8 cellular contexts compared by ENCODE assay signal in genomic region chr5:136062563-136063274, GRCh38. TPM values are rescaled to one million over a fixed set of nuclear protein-coding genes. Genes with fewer than 3 reads are reported as not detected.
A peak's percentile ranks its signal among the peaks of the same experiment; 100 is the strongest.
DNase-seq lines count a peak whose midpoint lies in the region; ATAC-seq and TF ChIP-seq lines count a peak whose summit lies in the region.

No MANE protein-coding gene starts in this region.

- H3K36me3 ChIP-seq in neural progenitor cell, result no peaks in the 10 kb centered on the region

- no peak overlapping the region for H2AFZ ChIP-seq in neural progenitor cell (replicated peaks)

- no peak overlapping the region for H3K9ac ChIP-seq in neural progenitor cell

- H3K27ac Mint-ChIP-seq in CD14-positive monocyte (peak overlapping the region in 1 of 7 donors; percentile 57), neural progenitor cell (peak overlapping the region; percentile 78)

- H3K9me3 ChIP-seq in neural progenitor cell (ENCODE audit: low read depth), result no peaks in the 10 kb centered on the region

- no peaks in the 10 kb centered on the region for H3K27me3 ChIP-seq in neural progenitor cell

- TF ChIP-seq CTCF in CD14-positive monocyte (IDR thresholded peaks at IDR 0.05) (peak; percentile 52), GM12874 (IDR thresholded peaks at IDR 0.05; ENCODE audit: insufficient read depth, low read depth, low read length) (peak; percentile 54), coronary artery (IDR thresholded peaks at IDR 0.05) (no peak), neural progenitor cell (IDR thresholded peaks at IDR 0.05) (peak; percentile 62)

- peaks cover 2% of the 10 kb centered on the region for H3K4me1 Mint-ChIP-seq in CD14-positive monocyte
- peaks cover 13% of the 10 kb centered on the region for H3K4me1 Mint-ChIP-seq in neural progenitor cell

- no peak for DNase-seq in CD14-positive monocyte (ENCODE audit: low spot score)
- peak; percentile 40 to 65 for DNase-seq in NCI-H526 (lab: John Stamatoyannopoulos, UW)
- DNase-seq in coronary artery (ENCODE audit: low spot score), result peak; percentile 53
- DNase-seq in neural progenitor cell (ENCODE audit: low spot score), result peak; percentile 73
- DNase-seq in OCI-M2 (lab: John Stamatoyannopoulos, UW; ENCODE audit: unreplicated experiment), result no peak
- no peak for DNase-seq in NCI-H1048 (lab: John Stamatoyannopoulos, UW)

- H3K9me3 Mint-ChIP-seq in CD14-positive monocyte (no peaks in the 10 kb centered on the region), neural progenitor cell (no peaks in the 10 kb centered on the region)

- no peaks in the 10 kb centered on the region for H4K20me1 ChIP-seq in neural progenitor cell (ENCODE audit: low read depth)

- H3K36me3 Mint-ChIP-seq in CD14-positive monocyte, result peaks cover 86 to 92% of the 10 kb centered on the region in 2 donors
- no peaks in the 10 kb centered on the region for H3K36me3 Mint-ChIP-seq in neural progenitor cell

- H3K27me3 Mint-ChIP-seq in CD14-positive monocyte (ENCODE audit: low read depth in 3 of 3), result peaks cover 3 to 4% (median 3%) of the 10 kb centered on the region in 3 donors
- H3K27me3 Mint-ChIP-seq in neural progenitor cell (ENCODE audit: insufficient read depth, low read depth), result peaks cover 5% of the 10 kb centered on the region

- no peak overlapping the region for H3K4me2 ChIP-seq in neural progenitor cell

- no peaks in the 10 kb centered on the region for H3F3A ChIP-seq in neural progenitor cell (ENCODE audit: low read depth)

- no peak overlapping the region for H3K4me3 Mint-ChIP-seq in CD14-positive monocyte
- H3K4me3 Mint-ChIP-seq in neural progenitor cell, result no peak overlapping the region

- no peak overlapping the region for H3K4me3 ChIP-seq in coronary artery
- H3K4me3 ChIP-seq in neural progenitor cell, result no peak overlapping the region

- peaks cover 5% of the 10 kb centered on the region for H3K4me1 ChIP-seq in neural progenitor cell

- intact Hi-C loops in CD14-positive monocyte (cut with micrococcal nuclease), result loop anchor here in 1 of 2 donors (5.0 kb wide), 2 partner anchors 85 to 115 kb away; no protein-coding TSS in a partner anchor

- no peak overlapping the region for H3K27ac ChIP-seq in coronary artery
- H3K27ac ChIP-seq in neural progenitor cell, result no peak overlapping the region

- no peaks in the 10 kb centered on the region for H3K79me2 ChIP-seq in neural progenitor cell (ENCODE audit: low read depth)

- ATAC-seq in HG02884 (IDR thresholded peaks at IDR 0.05; ENCODE audit: unreplicated experiment), result peak; percentile 84

RNA-seq across cellular contexts. Expression of gene TGFBI, which starts 33.9 kb away (rescaled TPM):
- 100 to 1,000 TPM; 480 to 653 TPM for polyA plus RNA-seq in CD14-positive monocyte
- 9.5 and 16.4 TPM in 2 replicates for total RNA-seq in neural progenitor cell (ENCODE audit: low replicate concordance)

Comparison
In these comparisons a context has a peak if more than half of its experiments do, and no peak if none do; other contexts are left out.
1. DNase-seq: peak in NCI-H526 (2 of 2), coronary artery (single experiment) and neural progenitor cell (single experiment); none in CD14-positive monocyte (single experiment), OCI-M2 (single experiment) and NCI-H1048 (single experiment).